In genomic region chr1:72111662-72112061, GRCh38 we compare ENCODE assay signal across 24 cellular contexts.
DNase-seq lines count a peak whose midpoint lies in the region; ATAC-seq and TF ChIP-seq lines count a peak whose summit lies in the region.
"Had no signal": no experiment of that assay in that cellular context is flagged by ENCODE, and none has a peak within 500 bp of the region (broad histone marks: within the 10 kb centered on the region; RNA-seq: fewer than 3 reads in every experiment).

No MANE protein-coding gene starts in this region.

- ATAC-seq in HG02763 (IDR thresholded peaks at IDR 0.05; ENCODE audit: unreplicated experiment): no peak
- no peak for ATAC-seq in GM21367 (IDR thresholded peaks at IDR 0.05; ENCODE audit: unreplicated experiment)
- ATAC-seq: activated CD4-positive, CD25-positive, alpha-beta regulatory T cell treated with anti-CD3 and anti-CD28 coated beads, Interleukin-2, amount 50 U/mL, for 24 hours; activated CD8-positive, alpha-beta memory T cell treated with anti-CD3 and anti-CD28 coated beads, Interleukin-2, amount 10 ng/mL, durations not matched to agents 7 days and 5 days; activated T-cell treated with anti-CD3 and anti-CD28 coated beads, Interleukin-2, amount 50 U/mL, for 72 hours; gastroesophageal sphincter; lower lobe of right lung; naive thymus-derived CD4-positive, alpha-beta T cell; stimulated activated effector memory CD8-positive, alpha-beta T cell treated with anti-CD3 and anti-CD28 coated beads, Interleukin-12 subunit alpha, Interleukin-12 subunit beta, amount 100 ng/mL, for 72 hours had no signal

- DNase-seq in GF-D8 (lab: John Stamatoyannopoulos, UW) (peak; percentile 93), MV-4-11 (lab: John Stamatoyannopoulos, UW) (peak; percentile 94), SK-N-MC (ENCODE audit: low read depth, low spot score) (peak; percentile 37), fibroblast of pulmonary artery (ENCODE audit: low read depth) (peak; percentile 20), foreskin melanocyte (no peak)
- DNase-seq: activated CD4-positive, alpha-beta T cell treated with anti-CD3 and anti-CD28 coated beads, Interleukin-2, amount 50 U/mL, for 4 hours; activated CD8-positive, alpha-beta memory T cell treated with anti-CD3 and anti-CD28 coated beads, Interleukin-2, amount 10 ng/mL, durations not matched to agents 7 days and 5 days; activated naive CD4-positive, alpha-beta T cell treated with Interleukin-2 at 50 U/mL for 16 hours; activated T-cell treated with anti-CD3 and anti-CD28 coated beads, Interleukin-2, amount 50 U/mL, for 72 hours; HCEC 1CT; kidney glomerular epithelial cell; lower lobe of right lung; naive thymus-derived CD4-positive, alpha-beta T cell; NCI-H510A; SJCRH30; stimulated activated CD4-positive, alpha-beta T cell treated with anti-CD3 and anti-CD28 coated beads, Interleukin-15, amount 100 ng/mL, for 24 hours had no signal

- H3K27ac ChIP-seq in SK-N-MC: peak overlapping the region; percentile 90
- H3K27ac ChIP-seq: gastroesophageal sphincter, hepatocyte, lower lobe of right lung, SJCRH30, tibial nerve had no signal

- H3K36me3 ChIP-seq in SK-N-MC (ENCODE audit: insufficient read depth, low read length): no peaks in the 10 kb centered on the region
- H3K36me3 ChIP-seq: BLaER1 treated with 17β-estradiol and CSF1 and Interleukin-3, amounts not matched to agents 10 nM and 100 nM; gastroesophageal sphincter; lower lobe of right lung; SJCRH30; tibial nerve had no signal

- H3K9me3 ChIP-seq in SK-N-MC (ENCODE audit: low read depth, low read length): no peaks in the 10 kb centered on the region
- H3K9me3 ChIP-seq: BLaER1 treated with 17β-estradiol and CSF1 and Interleukin-3, amounts not matched to agents 10 nM and 100 nM; gastroesophageal sphincter; lower lobe of right lung; SJCRH30; tibial nerve had no signal

- TF ChIP-seq CTCF in fibroblast of pulmonary artery (IDR thresholded peaks at IDR 0.05; ENCODE audit: low read length, missing control alignments): no peak

- no peak overlapping the region for H3K9ac ChIP-seq in SK-N-MC (ENCODE audit: insufficient read length)
- H3K9ac ChIP-seq: BLaER1 treated with 17β-estradiol and CSF1 and Interleukin-3, amounts not matched to agents 10 nM and 100 nM had no signal

- peak overlapping the region; percentile 1; the same call in 1 of the 2 replicates for H3K4me3 ChIP-seq in SK-N-MC
- no peak overlapping the region for H3K4me3 ChIP-seq in fibroblast of pulmonary artery (replicated peaks; ENCODE audit: low read depth, low read length)
- H3K4me3 ChIP-seq: BLaER1 treated with 17β-estradiol and CSF1 and Interleukin-3, amounts not matched to agents 10 nM and 100 nM; gastroesophageal sphincter; hepatocyte; lower lobe of right lung; SJCRH30; tibial nerve had no signal
